ENCODE assay signal across 1 cellular context in the genomic region with DNA sequence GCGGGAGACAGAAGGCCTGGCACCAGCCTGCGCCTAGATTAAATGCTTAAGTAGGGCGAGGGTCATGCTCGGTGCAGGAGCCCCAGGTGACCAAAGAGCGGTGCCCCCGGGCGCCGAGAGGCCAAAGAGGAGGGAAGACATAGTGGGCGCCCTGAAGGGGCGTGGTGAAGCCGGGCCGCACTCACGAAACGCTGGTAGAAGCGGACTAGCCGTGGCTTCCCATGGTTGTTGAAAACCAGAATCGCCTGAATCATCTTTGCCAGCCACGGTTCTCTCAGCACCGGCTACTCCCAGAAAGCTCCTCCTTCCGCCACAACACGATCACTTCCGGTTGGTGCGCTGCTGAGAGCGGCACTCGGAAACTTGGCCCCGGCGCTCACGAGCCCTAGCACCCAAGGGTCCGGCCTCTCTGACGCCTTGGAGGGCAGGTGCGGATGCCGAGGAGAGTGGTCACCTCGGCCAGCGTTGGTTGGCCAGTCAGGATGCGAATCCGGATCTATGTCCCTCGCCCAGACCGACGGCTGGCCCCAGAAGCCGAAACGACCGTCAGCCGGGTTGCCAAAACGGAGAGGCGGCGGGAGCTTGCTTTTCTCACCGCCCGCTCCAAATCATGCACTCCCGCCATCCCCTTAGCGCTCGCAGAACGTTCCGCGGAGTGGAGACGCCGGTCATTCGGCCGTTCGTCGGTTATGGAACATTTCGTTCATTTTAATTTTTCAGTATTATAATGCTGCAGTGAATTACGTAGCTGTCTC.
TF ChIP-seq lines count a peak whose summit lies in the region.

A gene (minus strand): TSS at position 299 of the 755 bp plus-strand sequence. CDS start 45 bp downstream, at position 254.

TF ChIP-seq in K562, 482 proteins besides CTCF, POLR2A, EP300 and RAD21 (continued from another document and continues in another):
- TF ChIP-seq, protein P1, sequence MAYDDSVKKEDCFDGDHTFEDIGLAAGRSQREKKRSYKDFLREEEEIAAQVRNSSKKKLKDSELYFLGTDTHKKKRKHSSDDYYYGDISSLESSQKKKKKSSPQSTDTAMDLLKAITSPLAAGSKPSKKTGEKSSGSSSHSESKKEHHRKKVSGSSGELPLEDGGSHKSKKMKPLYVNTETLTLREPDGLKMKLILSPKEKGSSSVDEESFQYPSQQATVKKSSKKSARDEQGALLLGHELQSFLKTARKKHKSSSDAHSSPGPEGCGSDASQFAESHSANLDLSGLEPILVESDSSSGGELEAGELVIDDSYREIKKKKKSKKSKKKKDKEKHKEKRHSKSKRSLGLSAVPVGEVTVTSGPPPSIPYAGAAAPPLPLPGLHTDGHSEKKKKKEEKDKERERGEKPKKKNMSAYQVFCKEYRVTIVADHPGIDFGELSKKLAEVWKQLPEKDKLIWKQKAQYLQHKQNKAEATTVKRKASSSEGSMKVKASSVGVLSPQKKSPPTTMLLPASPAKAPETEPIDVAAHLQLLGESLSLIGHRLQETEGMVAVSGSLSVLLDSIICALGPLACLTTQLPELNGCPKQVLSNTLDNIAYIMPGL (CRISPR knock-in tag; IDR thresholded peaks at IDR 0.05) = peak; percentile 82; the same call in 1 of the 2 replicates
- TF ChIP-seq, protein P2, sequence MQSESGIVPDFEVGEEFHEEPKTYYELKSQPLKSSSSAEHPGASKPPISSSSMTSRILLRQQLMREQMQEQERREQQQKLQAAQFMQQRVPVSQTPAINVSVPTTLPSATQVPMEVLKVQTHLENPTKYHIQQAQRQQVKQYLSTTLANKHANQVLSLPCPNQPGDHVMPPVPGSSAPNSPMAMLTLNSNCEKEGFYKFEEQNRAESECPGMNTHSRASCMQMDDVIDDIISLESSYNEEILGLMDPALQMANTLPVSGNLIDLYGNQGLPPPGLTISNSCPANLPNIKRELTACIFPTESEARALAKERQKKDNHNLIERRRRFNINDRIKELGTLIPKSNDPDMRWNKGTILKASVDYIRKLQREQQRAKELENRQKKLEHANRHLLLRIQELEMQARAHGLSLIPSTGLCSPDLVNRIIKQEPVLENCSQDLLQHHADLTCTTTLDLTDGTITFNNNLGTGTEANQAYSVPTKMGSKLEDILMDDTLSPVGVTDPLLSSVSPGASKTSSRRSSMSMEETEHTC (IDR thresholded peaks at IDR 0.05) = no peak
- TF ChIP-seq SP2 (IDR thresholded peaks at IDR 0.05; ENCODE audit: extremely low read depth, low read depth, low read length, poor library complexity, severe bottlenecking) (no peak), PTTG1 (tag; IDR thresholded peaks at IDR 0.05; ENCODE audit: low read depth) (no peak), SIX5 (IDR thresholded peaks at IDR 0.05; ENCODE audit: borderline replicate concordance in 1 of 2, insufficient read depth in 1 of 2, low read depth in 1 of 2, low read length in 2 of 2) (peak; percentile 53 to 58; a peak in 3 of 4 replicates), HNRNPUL1 (IDR thresholded peaks at IDR 0.05; ENCODE audit: low read length) (no peak), SMARCC2 (IDR thresholded peaks at IDR 0.05; ENCODE audit: low read depth) (no peak), CCAR2 (IDR thresholded peaks at IDR 0.05; ENCODE audit: low read depth, low read length) (no peak), MBD2 (IDR thresholded peaks at IDR 0.05; ENCODE audit: borderline replicate concordance, low read depth) (peak; percentile 82; the same call in 1 of the 2 replicates), KAT2B (IDR thresholded peaks at IDR 0.05; ENCODE audit: low read depth, low read length) (no peak), SMAD2 (IDR thresholded peaks at IDR 0.05; ENCODE audit: low read depth, low read length) (no peak), JUNB (CRISPR knock-in tag; conservative IDR thresholded peaks at IDR 0.05) (0 out of 2 replicates have a peak, but pooled peaks have one; percentile 7), NR1H2 (CRISPR knock-in tag; IDR thresholded peaks at IDR 0.05) (0 out of 2 replicates have a peak, but pooled peaks have one; percentile 78), FOXA3 (CRISPR knock-in tag; conservative IDR thresholded peaks at IDR 0.05 in 1 of 2, IDR thresholded peaks at IDR 0.05 in 1 of 2) (no peak), ZNF586 (CRISPR knock-in tag; conservative IDR thresholded peaks at IDR 0.05) (no peak), TRIM28 (IDR thresholded peaks at IDR 0.05) (no peak), PML (IDR thresholded peaks at IDR 0.05; ENCODE audit: low read length) (no peak; the same call in 1 of the 2 replicates), CBX5 (IDR thresholded peaks at IDR 0.05; ENCODE audit: borderline replicate concordance, low read depth) (no peak), MAZ (CRISPR knock-in tag; conservative IDR thresholded peaks at IDR 0.05 in 1 of 2, IDR thresholded peaks at IDR 0.05 in 1 of 2) (peak; percentile 78 to 91), ADNP (tag; IDR thresholded peaks at IDR 0.05) (no peak), TARDBP (IDR thresholded peaks at IDR 0.05) (peak; percentile 38; the same call in 1 of the 2 replicates), BRF1 (IDR thresholded peaks at IDR 0.05; ENCODE audit: borderline replicate concordance, extremely low read depth, insufficient read length) (no peak), TCFL5 (CRISPR knock-in tag; conservative IDR thresholded peaks at IDR 0.05) (no peak), ZNF384 (IDR thresholded peaks at IDR 0.05; ENCODE audit: low read depth, low read length) (0 out of 2 replicates have a peak, but pooled peaks have one; percentile 33), KLF13 (tag; IDR thresholded peaks at IDR 0.05; ENCODE audit: borderline replicate concordance, low read depth) (peak; percentile 75; the same call in 1 of the 2 replicates), NEUROD1 (IDR thresholded peaks at IDR 0.05; ENCODE audit: borderline replicate concordance, low read depth, low read length, partially characterized antibody) (peak; percentile 86), FOXM1 (IDR thresholded peaks at IDR 0.05; ENCODE audit: low read depth) (peak; percentile 53; the same call in 1 of the 2 replicates), FOXM1 (CRISPR knock-in tag; IDR thresholded peaks at IDR 0.05; ENCODE audit: low read depth) (peak; percentile 95), RFX5 (IDR thresholded peaks at IDR 0.05; ENCODE audit: low read depth, low read length) (no peak), CSDE1 (IDR thresholded peaks at IDR 0.05) (no peak), ZNF263 (CRISPR knock-in tag; IDR thresholded peaks at IDR 0.05; ENCODE audit: borderline replicate concordance) (peak; percentile 68; the same call in 1 of the 2 replicates), ZFPM2 (CRISPR knock-in tag; IDR thresholded peaks at IDR 0.05) (no peak)
- TF ChIP-seq, protein P3, sequence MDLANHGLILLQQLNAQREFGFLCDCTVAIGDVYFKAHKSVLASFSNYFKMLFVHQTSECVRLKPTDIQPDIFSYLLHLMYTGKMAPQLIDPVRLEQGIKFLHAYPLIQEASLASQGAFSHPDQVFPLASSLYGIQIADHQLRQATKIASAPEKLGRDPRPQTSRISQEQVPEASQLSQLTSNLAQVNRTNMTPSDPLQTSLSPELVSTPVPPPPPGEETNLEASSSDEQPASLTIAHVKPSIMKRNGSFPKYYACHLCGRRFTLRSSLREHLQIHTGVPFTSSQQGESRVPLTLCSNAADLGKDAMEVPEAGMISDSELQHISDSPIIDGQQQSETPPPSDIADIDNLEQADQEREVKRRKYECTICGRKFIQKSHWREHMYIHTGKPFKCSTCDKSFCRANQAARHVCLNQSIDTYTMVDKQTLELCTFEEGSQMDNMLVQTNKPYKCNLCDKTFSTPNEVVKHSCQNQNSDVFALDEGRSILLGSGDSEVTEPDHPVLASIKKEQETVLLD (IDR thresholded peaks at IDR 0.05) = peak; percentile 23; the same call in 1 of the 2 replicates
- TF ChIP-seq, protein P4, sequence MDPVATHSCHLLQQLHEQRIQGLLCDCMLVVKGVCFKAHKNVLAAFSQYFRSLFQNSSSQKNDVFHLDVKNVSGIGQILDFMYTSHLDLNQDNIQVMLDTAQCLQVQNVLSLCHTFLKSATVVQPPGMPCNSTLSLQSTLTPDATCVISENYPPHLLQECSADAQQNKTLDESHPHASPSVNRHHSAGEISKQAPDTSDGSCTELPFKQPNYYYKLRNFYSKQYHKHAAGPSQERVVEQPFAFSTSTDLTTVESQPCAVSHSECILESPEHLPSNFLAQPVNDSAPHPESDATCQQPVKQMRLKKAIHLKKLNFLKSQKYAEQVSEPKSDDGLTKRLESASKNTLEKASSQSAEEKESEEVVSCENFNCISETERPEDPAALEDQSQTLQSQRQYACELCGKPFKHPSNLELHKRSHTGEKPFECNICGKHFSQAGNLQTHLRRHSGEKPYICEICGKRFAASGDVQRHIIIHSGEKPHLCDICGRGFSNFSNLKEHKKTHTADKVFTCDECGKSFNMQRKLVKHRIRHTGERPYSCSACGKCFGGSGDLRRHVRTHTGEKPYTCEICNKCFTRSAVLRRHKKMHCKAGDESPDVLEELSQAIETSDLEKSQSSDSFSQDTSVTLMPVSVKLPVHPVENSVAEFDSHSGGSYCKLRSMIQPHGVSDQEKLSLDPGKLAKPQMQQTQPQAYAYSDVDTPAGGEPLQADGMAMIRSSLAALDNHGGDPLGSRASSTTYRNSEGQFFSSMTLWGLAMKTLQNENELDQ (CRISPR knock-in tag; IDR thresholded peaks at IDR 0.05; ENCODE audit: borderline replicate concordance) = no peak
- TF ChIP-seq, protein P5, sequence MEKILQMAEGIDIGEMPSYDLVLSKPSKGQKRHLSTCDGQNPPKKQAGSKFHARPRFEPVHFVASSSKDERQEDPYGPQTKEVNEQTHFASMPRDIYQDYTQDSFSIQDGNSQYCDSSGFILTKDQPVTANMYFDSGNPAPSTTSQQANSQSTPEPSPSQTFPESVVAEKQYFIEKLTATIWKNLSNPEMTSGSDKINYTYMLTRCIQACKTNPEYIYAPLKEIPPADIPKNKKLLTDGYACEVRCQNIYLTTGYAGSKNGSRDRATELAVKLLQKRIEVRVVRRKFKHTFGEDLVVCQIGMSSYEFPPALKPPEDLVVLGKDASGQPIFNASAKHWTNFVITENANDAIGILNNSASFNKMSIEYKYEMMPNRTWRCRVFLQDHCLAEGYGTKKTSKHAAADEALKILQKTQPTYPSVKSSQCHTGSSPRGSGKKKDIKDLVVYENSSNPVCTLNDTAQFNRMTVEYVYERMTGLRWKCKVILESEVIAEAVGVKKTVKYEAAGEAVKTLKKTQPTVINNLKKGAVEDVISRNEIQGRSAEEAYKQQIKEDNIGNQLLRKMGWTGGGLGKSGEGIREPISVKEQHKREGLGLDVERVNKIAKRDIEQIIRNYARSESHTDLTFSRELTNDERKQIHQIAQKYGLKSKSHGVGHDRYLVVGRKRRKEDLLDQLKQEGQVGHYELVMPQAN (IDR thresholded peaks at IDR 0.05; ENCODE audit: borderline replicate concordance) = peak; percentile 67; the same call in 1 of the 2 replicates
- TF ChIP-seq, protein P6, sequence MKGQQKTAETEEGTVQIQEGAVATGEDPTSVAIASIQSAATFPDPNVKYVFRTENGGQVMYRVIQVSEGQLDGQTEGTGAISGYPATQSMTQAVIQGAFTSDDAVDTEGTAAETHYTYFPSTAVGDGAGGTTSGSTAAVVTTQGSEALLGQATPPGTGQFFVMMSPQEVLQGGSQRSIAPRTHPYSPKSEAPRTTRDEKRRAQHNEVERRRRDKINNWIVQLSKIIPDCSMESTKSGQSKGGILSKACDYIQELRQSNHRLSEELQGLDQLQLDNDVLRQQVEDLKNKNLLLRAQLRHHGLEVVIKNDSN (CRISPR knock-in tag; IDR thresholded peaks at IDR 0.05) = peak; percentile 42; the same call in 1 of the 2 replicates
- TF ChIP-seq, protein P7, sequence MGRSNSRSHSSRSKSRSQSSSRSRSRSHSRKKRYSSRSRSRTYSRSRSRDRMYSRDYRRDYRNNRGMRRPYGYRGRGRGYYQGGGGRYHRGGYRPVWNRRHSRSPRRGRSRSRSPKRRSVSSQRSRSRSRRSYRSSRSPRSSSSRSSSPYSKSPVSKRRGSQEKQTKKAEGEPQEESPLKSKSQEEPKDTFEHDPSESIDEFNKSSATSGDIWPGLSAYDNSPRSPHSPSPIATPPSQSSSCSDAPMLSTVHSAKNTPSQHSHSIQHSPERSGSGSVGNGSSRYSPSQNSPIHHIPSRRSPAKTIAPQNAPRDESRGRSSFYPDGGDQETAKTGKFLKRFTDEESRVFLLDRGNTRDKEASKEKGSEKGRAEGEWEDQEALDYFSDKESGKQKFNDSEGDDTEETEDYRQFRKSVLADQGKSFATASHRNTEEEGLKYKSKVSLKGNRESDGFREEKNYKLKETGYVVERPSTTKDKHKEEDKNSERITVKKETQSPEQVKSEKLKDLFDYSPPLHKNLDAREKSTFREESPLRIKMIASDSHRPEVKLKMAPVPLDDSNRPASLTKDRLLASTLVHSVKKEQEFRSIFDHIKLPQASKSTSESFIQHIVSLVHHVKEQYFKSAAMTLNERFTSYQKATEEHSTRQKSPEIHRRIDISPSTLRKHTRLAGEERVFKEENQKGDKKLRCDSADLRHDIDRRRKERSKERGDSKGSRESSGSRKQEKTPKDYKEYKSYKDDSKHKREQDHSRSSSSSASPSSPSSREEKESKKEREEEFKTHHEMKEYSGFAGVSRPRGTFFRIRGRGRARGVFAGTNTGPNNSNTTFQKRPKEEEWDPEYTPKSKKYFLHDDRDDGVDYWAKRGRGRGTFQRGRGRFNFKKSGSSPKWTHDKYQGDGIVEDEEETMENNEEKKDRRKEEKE (IDR thresholded peaks at IDR 0.05; ENCODE audit: borderline replicate concordance in 1 of 2, control insufficient read depth in 1 of 2, low read depth in 2 of 2, low read length in 1 of 2) = peak in 1 of 2 experiments; percentile 95; a peak in 2 of 4 replicates
- TF ChIP-seq, protein P8, sequence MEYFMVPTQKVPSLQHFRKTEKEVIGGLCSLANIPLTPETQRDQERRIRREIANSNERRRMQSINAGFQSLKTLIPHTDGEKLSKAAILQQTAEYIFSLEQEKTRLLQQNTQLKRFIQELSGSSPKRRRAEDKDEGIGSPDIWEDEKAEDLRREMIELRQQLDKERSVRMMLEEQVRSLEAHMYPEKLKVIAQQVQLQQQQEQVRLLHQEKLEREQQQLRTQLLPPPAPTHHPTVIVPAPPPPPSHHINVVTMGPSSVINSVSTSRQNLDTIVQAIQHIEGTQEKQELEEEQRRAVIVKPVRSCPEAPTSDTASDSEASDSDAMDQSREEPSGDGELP (CRISPR knock-in tag; IDR thresholded peaks at IDR 0.05; ENCODE audit: borderline replicate concordance) = peak; percentile 93
- TF ChIP-seq, protein P9, sequence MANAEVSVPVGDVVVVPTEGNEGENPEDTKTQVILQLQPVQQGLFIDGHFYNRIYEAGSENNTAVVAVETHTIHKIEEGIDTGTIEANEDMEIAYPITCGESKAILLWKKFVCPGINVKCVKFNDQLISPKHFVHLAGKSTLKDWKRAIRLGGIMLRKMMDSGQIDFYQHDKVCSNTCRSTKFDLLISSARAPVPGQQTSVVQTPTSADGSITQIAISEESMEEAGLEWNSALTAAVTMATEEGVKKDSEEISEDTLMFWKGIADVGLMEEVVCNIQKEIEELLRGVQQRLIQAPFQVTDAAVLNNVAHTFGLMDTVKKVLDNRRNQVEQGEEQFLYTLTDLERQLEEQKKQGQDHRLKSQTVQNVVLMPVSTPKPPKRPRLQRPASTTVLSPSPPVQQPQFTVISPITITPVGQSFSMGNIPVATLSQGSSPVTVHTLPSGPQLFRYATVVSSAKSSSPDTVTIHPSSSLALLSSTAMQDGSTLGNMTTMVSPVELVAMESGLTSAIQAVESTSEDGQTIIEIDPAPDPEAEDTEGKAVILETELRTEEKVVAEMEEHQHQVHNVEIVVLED (CRISPR knock-in tag; IDR thresholded peaks at IDR 0.05) = peak; percentile 49; the same call in 1 of the 2 replicates
- TF ChIP-seq, protein P10, sequence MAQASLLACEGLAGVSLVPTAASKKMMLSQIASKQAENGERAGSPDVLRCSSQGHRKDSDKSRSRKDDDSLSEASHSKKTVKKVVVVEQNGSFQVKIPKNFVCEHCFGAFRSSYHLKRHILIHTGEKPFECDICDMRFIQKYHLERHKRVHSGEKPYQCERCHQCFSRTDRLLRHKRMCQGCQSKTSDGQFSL (CRISPR knock-in tag; IDR thresholded peaks at IDR 0.05) = no peak
- TF ChIP-seq, protein P10 (tag; IDR thresholded peaks at IDR 0.05) = no peak
